8 cellular contexts compared by ENCODE assay signal in the genomic region with DNA sequence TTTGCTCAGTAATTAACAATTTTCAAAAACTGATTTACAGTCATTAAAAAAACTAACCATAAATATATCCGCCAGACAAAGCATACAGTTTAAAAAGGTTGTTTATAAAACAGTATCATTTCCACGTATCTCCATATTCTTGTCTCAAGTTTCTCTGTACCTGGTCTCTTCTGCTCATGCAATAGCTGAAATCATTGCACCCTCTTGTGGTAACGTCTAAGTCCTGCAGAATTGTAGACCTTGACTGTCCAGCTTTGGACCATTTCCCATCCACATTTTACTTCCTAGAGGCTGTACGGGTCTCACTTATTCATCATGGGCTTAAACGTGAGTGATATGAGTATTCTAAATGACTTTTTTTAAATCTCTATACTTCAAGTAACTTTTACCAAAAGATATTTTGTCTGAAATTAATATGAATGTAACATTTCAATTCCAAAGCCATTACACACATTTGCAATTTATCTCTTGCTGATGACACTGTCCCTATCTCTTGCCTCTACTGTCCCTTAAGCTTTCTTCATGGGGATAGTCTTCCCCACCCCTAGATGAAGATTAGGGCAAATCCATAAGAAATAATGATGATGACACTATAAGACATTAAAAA.
DNase-seq lines count a peak whose midpoint lies in the region; ATAC-seq, FAIRE-seq and TF ChIP-seq lines count a peak whose summit lies in the region.

No MANE protein-coding gene starts in this region.

- intact Hi-C loops in adrenal gland (cut with DNase I) (loop anchor here (5.0 to 10.0 kb wide), 2 partner anchors 298 to 301 kb away; no protein-coding TSS in a partner anchor), tibial artery (cut with DNase I; ENCODE audit: low total_unique reads) (loop anchor here (10.0 kb wide), 1 partner anchor 301 kb away; no protein-coding TSS in a partner anchor), lower leg skin (cut with DNase I; ENCODE audit: low total_unique reads) (loop anchor here (10.0 kb wide), 2 partner anchors 141 to 301 kb away; no protein-coding TSS in a partner anchor)

- 7 to 12% (median 11%) methylated on average over 5 of the region's 5 CpGs for WGBS in adrenal gland, 4 donors
- 12% methylated on average over 5 of the region's 5 CpGs for whole genome bisulfite sequencing in lower leg skin, 2 donors

- peak; percentile 47 for FAIRE-seq in A204.1 (lab: Jason Lieb, UNC)

- no peak for TF ChIP-seq POLR2A in adrenal gland (IDR thresholded peaks at IDR 0.05)
- no peak for TF ChIP-seq POLR2A in lower leg skin (IDR thresholded peaks at IDR 0.05)

- DNase-seq in GM03348 (ENCODE audit: low spot score) (peak; percentile 60), NCI-H2029 treated with DMSO at 0.1 percent for 48 hours (lab: John Stamatoyannopoulos, UW) (peak; percentile 66), adrenal gland (peak in 5 of 7 donors; percentile 32 to 57 (median 37)), iPS DF 4.7 (ENCODE audit: extremely low read depth, low spot score) (peak; percentile 46), tibial artery (no peak), lower leg skin (ENCODE audit: low spot score in 2 of 2) (no peak)

- H3K27me3 ChIP-seq in adrenal gland (no peaks in the 10 kb centered on the region), tibial artery (no peaks in the 10 kb centered on the region)

- H3K36me3 ChIP-seq in adrenal gland (replicated peaks in 1 of 2) (no peaks in the 10 kb centered on the region), tibial artery (no peaks in the 10 kb centered on the region)

- H3K27ac ChIP-seq in adrenal gland = no peak overlapping the region
- H3K27ac ChIP-seq in tibial artery = no peak overlapping the region

- H3K4me3 ChIP-seq in adrenal gland = no peak overlapping the region
- no peak overlapping the region for H3K4me3 ChIP-seq in tibial artery
- no peak overlapping the region for H3K4me3 ChIP-seq in lower leg skin (ENCODE audit: low read depth, poor library complexity, severe bottlenecking)

- TF ChIP-seq CTCF in adrenal gland (IDR thresholded peaks at IDR 0.05) = peak; percentile 43 to 82 (median 72)
- peak; percentile 57 to 61 for TF ChIP-seq CTCF in tibial artery (IDR thresholded peaks at IDR 0.05)
- no peak for TF ChIP-seq CTCF in lower leg skin (IDR thresholded peaks at IDR 0.05)

- H3K9me3 ChIP-seq in adrenal gland (replicated peaks in 1 of 3) (no peaks in the 10 kb centered on the region), tibial artery (no peaks in the 10 kb centered on the region)

- peak; percentile 70 for ATAC-seq in HG02588 (IDR thresholded peaks at IDR 0.05; ENCODE audit: unreplicated experiment)

- H3K4me1 ChIP-seq in adrenal gland (replicated peaks in 1 of 2) (no peaks in the 10 kb centered on the region), tibial artery (no peaks in the 10 kb centered on the region)

Comparison
In these comparisons a context has a peak if more than half of its experiments do, and no peak if none do; other contexts are left out.
1. DNase-seq: peak in GM03348 (single experiment), NCI-H2029 treated with DMSO at 0.1 percent for 48 hours (single experiment), adrenal gland (5 of 7) and iPS DF 4.7 (single experiment); none in tibial artery (0 of 2) and lower leg skin (0 of 2).
2. CTCF ChIP-seq: peak in adrenal gland (6 of 6) and tibial artery (2 of 2); none in lower leg skin (0 of 3).